Comparison of ENCODE assay signal across 8 cellular contexts in the genomic region with DNA sequence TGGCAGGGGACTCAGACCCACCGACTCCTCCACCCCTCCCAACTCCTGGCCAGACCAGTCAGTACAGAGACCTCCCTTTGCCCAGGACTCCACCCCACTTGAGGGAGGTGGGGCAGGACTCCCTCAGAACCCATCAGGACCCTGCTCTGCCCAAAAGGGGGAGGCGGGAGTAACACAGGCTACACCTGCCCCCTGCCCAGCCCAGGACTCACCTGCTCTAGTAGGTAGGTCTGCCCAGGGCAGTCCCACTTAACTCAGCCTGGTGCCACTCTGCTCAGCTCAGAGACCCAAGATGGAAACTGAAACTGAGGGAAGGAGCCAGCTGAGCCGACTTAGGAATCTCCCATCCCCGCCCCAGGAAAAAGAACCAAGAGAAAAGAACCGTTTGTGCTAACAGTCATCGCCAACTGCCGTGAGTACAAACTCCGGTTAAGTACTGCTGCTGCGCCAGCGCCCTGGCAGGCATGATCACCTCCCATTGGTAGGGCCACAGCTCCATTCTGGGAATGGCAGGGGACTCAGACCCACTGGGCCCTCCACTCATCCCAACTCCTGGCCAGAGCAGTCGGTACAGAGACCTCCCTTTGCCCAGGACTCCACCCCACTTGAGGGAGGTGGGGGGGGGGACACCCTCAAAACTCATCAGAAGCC. TPM values are rescaled to one million over a fixed set of nuclear protein-coding genes. Genes with fewer than 3 reads are reported as not detected.
A peak's percentile ranks its signal among the peaks of the same experiment; 100 is the strongest.
DNase-seq lines count a peak whose midpoint lies in the region; FAIRE-seq and TF ChIP-seq lines count a peak whose summit lies in the region.

No MANE protein-coding gene starts in this region.

- POLR2A ChIA-PET in Caco-2 (lab: Charles Lee), result no interaction called here

- DNase-seq in NCI-H1436 (lab: John Stamatoyannopoulos, UW) (peak; percentile 17), NCI-H1436 treated with DMSO at 0.1 percent for 48 hours (lab: John Stamatoyannopoulos, UW) (no peak), adipocyte (ENCODE audit: low read depth) (peak; percentile 33), keratinocyte (ENCODE audit: low read depth, low spot score) (no peak), Caco-2 (no peak), NCI-H1092 (lab: John Stamatoyannopoulos, UW) (no peak)
- no peak for DNase-seq in Jurkat, Clone E6-1 (ENCODE audit: low read depth, low spot score)
- DNase-seq in stimulated activated naive CD4-positive, alpha-beta T cell treated with Interleukin-2 at 50 U/mL for 16 hours (lab: John Stamatoyannopoulos, UW), result peak; percentile 22

- H3K9me3 ChIP-seq in adipocyte (ENCODE audit: control insufficient read depth, low read length) (no peaks in the 10 kb centered on the region), keratinocyte (ENCODE audit: control insufficient read depth, low read depth, low read length) (no peaks in the 10 kb centered on the region), Caco-2 (no peaks in the 10 kb centered on the region)

- H3K36me3 Mint-ChIP-seq in Caco-2 (ENCODE audit: insufficient read depth, unreplicated experiment), result peaks cover 22% of the 10 kb centered on the region

- H3K4me1 ChIP-seq in adipocyte (ENCODE audit: control insufficient read depth, insufficient read depth, low read length) (peaks cover 13% of the 10 kb centered on the region), keratinocyte (ENCODE audit: control insufficient read depth, extremely low read depth, insufficient read depth, low read length) (peaks cover 26% of the 10 kb centered on the region), Caco-2 (no peaks in the 10 kb centered on the region)

- no peaks in the 10 kb centered on the region for H3K9me3 Mint-ChIP-seq in Caco-2 (ENCODE audit: unreplicated experiment)

- BruUV-seq in Caco-2 (replicated peaks; lab: Mats Ljungman, UMichigan), result no TSS peak

- no peaks in the 10 kb centered on the region for H3K4me1 Mint-ChIP-seq in Caco-2 (ENCODE audit: low read depth, unreplicated experiment)

- no peaks in the 10 kb centered on the region for H3K27me3 Mint-ChIP-seq in Caco-2 (ENCODE audit: insufficient read depth, unreplicated experiment)

- H3K79me2 ChIP-seq in keratinocyte (ENCODE audit: control insufficient read depth, insufficient read depth, low read length), result no peaks in the 10 kb centered on the region

- peak overlapping the region; percentile 76 for H3K27ac ChIP-seq in keratinocyte (ENCODE audit: control insufficient read depth, insufficient read depth, low read length)

- H4K20me1 ChIP-seq in keratinocyte (ENCODE audit: control insufficient read depth, extremely low read depth, insufficient read depth, low read length), result no peaks in the 10 kb centered on the region

- peak overlapping the region; percentile 78 for H2AFZ ChIP-seq in keratinocyte (ENCODE audit: control insufficient read depth, low read length)

- H3K36me3 ChIP-seq in adipocyte (ENCODE audit: control insufficient read depth, insufficient read depth, low read length, severe bottlenecking), result peaks cover 10% of the 10 kb centered on the region
- peaks cover 10 to 15% of the 10 kb centered on the region in 2 experiments for H3K36me3 ChIP-seq in keratinocyte (ENCODE audit: control insufficient read depth in 2 of 2, extremely low read depth in 1 of 2, insufficient read depth in 2 of 2, low read length in 2 of 2)
- H3K36me3 ChIP-seq in Caco-2 (ENCODE audit: control insufficient read depth, insufficient read depth, low read length), result no peaks in the 10 kb centered on the region; the same call in none of the 2 replicates

- H3K4me3 Mint-ChIP-seq in Caco-2 (ENCODE audit: unreplicated experiment), result no peak overlapping the region

- H3K4me3 ChIP-seq in Jurkat, Clone E6-1 (ENCODE audit: low read length), result peak overlapping the region; percentile 77
- H3K4me3 ChIP-seq in adipocyte (ENCODE audit: low read length) (peak overlapping the region; percentile 88), keratinocyte (ENCODE audit: control insufficient read depth in 2 of 3, extremely low read depth in 1 of 3, insufficient read depth in 2 of 3, low read depth in 1 of 3, low read length in 3 of 3) (peak overlapping the region; percentile 46 to 77 (median 67)), Caco-2 (ENCODE audit: low read depth, low read length) (no peak overlapping the region)

- dilution Hi-C loops in keratinocyte (cut with MboI; ENCODE audit: extremely low pct_ligation_motif_present, low sequenced_read_pairs), result no loop called here

- H3K4me2 ChIP-seq in keratinocyte (ENCODE audit: control insufficient read depth, extremely low read depth, insufficient read depth, low read depth, low read length), result peak overlapping the region; percentile 86

- no peak overlapping the region for H3K27ac Mint-ChIP-seq in Caco-2 (ENCODE audit: unreplicated experiment)

- TF ChIP-seq CTCF in keratinocyte (optimal IDR thresholded peaks at IDR 0.05 in 1 of 3, IDR thresholded peaks at IDR 0.05 in 1 of 3, conservative IDR thresholded peaks at IDR 0.05 in 1 of 3; ENCODE audit: extremely low read depth in 1 of 3, insufficient read depth in 2 of 3, low read length in 3 of 3), result no peak
- TF ChIP-seq CTCF in Caco-2 (IDR thresholded peaks at IDR 0.05; ENCODE audit: insufficient read depth in 1 of 2, low read depth in 1 of 2, low read length in 1 of 2, severe bottlenecking in 1 of 2, unreplicated experiment in 1 of 2), result no peak

- H3K9ac ChIP-seq in adipocyte (ENCODE audit: low read length), result peak overlapping the region; percentile 88
- peak overlapping the region; percentile 81 for H3K9ac ChIP-seq in keratinocyte (ENCODE audit: control insufficient read depth, extremely low read depth, insufficient read depth, low read length)

- intact Hi-C loops in Caco-2 (cut with micrococcal nuclease; ENCODE audit: unreplicated experiment), result no loop called here

- no peaks in the 10 kb centered on the region for H3K9me1 ChIP-seq in keratinocyte (ENCODE audit: control insufficient read depth, extremely low read depth, insufficient read depth, low read length)

- no peaks in the 10 kb centered on the region for H3K27me3 ChIP-seq in adipocyte (replicated peaks; ENCODE audit: control insufficient read depth, insufficient read depth, low read length)
- H3K27me3 ChIP-seq in keratinocyte (ENCODE audit: control insufficient read depth, extremely low read depth, insufficient read depth, low read length), result no peaks in the 10 kb centered on the region
- no peaks in the 10 kb centered on the region for H3K27me3 ChIP-seq in Caco-2 (replicated peaks; ENCODE audit: control insufficient read depth, insufficient read depth, low read length)

- peak; percentile 53 for FAIRE-seq in keratinocyte (lab: Jason Lieb, UNC)

- CTCF ChIA-PET in Caco-2 (lab: Charles Lee), result interaction anchor here (0.6 kb wide), 1 partner anchor 146 kb away, joined by 3 read pairs; no protein-coding TSS in a partner anchor

RNA-seq across cellular contexts. Expression of a gene that starts 0.5 kb away (rescaled TPM):
- 21.1 TPM for polyA plus RNA-seq in Jurkat, Clone E6-1 (2012; ENCODE audit: insufficient read depth, insufficient read length)
- 5.2 to 8.8 TPM (median 6.1 TPM) in 3 replicates for polyA plus RNA-seq in keratinocyte
- polyA plus RNA-seq in keratinocyte (2011; ENCODE audit: low read depth), result 2.0 TPM
- polyA plus RNA-seq in keratinocyte (2011; cell fraction: cytosol; rRNA removed), result 2.4 and 3.5 TPM in 2 replicates
- polyA plus RNA-seq in keratinocyte (2011; cell fraction: nucleus; rRNA removed), result 12.3 and 14.9 TPM in 2 replicates
- 3.8 and 7.1 TPM in 2 replicates for polyA plus RNA-seq in keratinocyte (2012; ENCODE audit: low replicate concordance)
- 5.2 to 13.9 TPM (median 9.6 TPM) in 3 replicates for polyA minus RNA-seq in keratinocyte
- polyA minus RNA-seq in keratinocyte (2011; cell fraction: cytosol; rRNA and poly(A)+ RNA removed), result 6.3 TPM
- polyA minus RNA-seq in keratinocyte (2011; cell fraction: nucleus; rRNA and poly(A)+ RNA removed), result 4.4 and 5.7 TPM in 2 replicates
- total RNA-seq in Caco-2 (2022), result 0.79 TPM in 2 replicates

RNA-seq across cellular contexts. Expression of a gene that starts 9.1 kb away (rescaled TPM):
- 85.0 TPM for polyA plus RNA-seq in Jurkat, Clone E6-1 (2012; ENCODE audit: insufficient read depth, insufficient read length)
- polyA plus RNA-seq in keratinocyte, result 26.1 to 42.0 TPM (median 28.2 TPM) in 3 replicates
- polyA plus RNA-seq in keratinocyte (2011; ENCODE audit: low read depth), result 13.2 TPM
- polyA plus RNA-seq in keratinocyte (2011; cell fraction: cytosol; rRNA removed), result 11.7 and 16.6 TPM in 2 replicates
- polyA plus RNA-seq in keratinocyte (2011; cell fraction: nucleus; rRNA removed), result 132 and 177 TPM in 2 replicates
- 23.6 and 33.2 TPM in 2 replicates for polyA plus RNA-seq in keratinocyte (2012; ENCODE audit: low replicate concordance)
- 22.0 to 38.4 TPM (median 22.8 TPM) in 3 replicates for polyA minus RNA-seq in keratinocyte
- polyA minus RNA-seq in keratinocyte (2011; cell fraction: cytosol; rRNA and poly(A)+ RNA removed), result 18.4 TPM
- polyA minus RNA-seq in keratinocyte (2011; cell fraction: nucleus; rRNA and poly(A)+ RNA removed), result 18.3 and 22.7 TPM in 2 replicates
- total RNA-seq in Caco-2 (2022), result 46.5 and 56.2 TPM in 2 replicates

RNA-seq across cellular contexts. Expression of a gene that starts 10.6 kb away (rescaled TPM):
- polyA plus RNA-seq in Jurkat, Clone E6-1 (2012; ENCODE audit: insufficient read depth, insufficient read length), result not detected
- polyA plus RNA-seq in keratinocyte, result 0.03 TPM in 1 of 3 replicates, not detected in the others
- not detected for polyA plus RNA-seq in keratinocyte (2011; ENCODE audit: low read depth)
- not detected in 2 replicates for polyA plus RNA-seq in keratinocyte (2011; cell fraction: cytosol; rRNA removed)
- not detected in 2 replicates for polyA plus RNA-seq in keratinocyte (2011; cell fraction: nucleus; rRNA removed)
- polyA plus RNA-seq in keratinocyte (2012; ENCODE audit: low replicate concordance), result 0.16 and 0.18 TPM in 2 replicates
- polyA minus RNA-seq in keratinocyte, result not detected in 3 replicates
- not detected for polyA minus RNA-seq in keratinocyte (2011; cell fraction: cytosol; rRNA and poly(A)+ RNA removed)
- polyA minus RNA-seq in keratinocyte (2011; cell fraction: nucleus; rRNA and poly(A)+ RNA removed), result not detected in 2 replicates
- not detected in 2 replicates for total RNA-seq in Caco-2 (2022)

RNA-seq across cellular contexts. Expression of a gene that starts 13.8 kb away (rescaled TPM):
- 1.3 TPM for polyA plus RNA-seq in Jurkat, Clone E6-1 (2012; ENCODE audit: insufficient read depth, insufficient read length)
- polyA plus RNA-seq in keratinocyte, result 0.03 to 0.13 TPM (median 0.09 TPM) in 3 replicates
- 0.10 TPM for polyA plus RNA-seq in keratinocyte (2011; ENCODE audit: low read depth)
- 0.10 TPM in 2 replicates for polyA plus RNA-seq in keratinocyte (2011; cell fraction: cytosol; rRNA removed)
- 0.14 and 0.52 TPM in 2 replicates for polyA plus RNA-seq in keratinocyte (2011; cell fraction: nucleus; rRNA removed)
- polyA plus RNA-seq in keratinocyte (2012; ENCODE audit: low replicate concordance), result 0.17 TPM in 1 of 2 replicates, not detected in the other
- 0.07 TPM in 1 of 3 replicates, not detected in the others for polyA minus RNA-seq in keratinocyte
- polyA minus RNA-seq in keratinocyte (2011; cell fraction: cytosol; rRNA and poly(A)+ RNA removed), result not detected
- not detected in 2 replicates for polyA minus RNA-seq in keratinocyte (2011; cell fraction: nucleus; rRNA and poly(A)+ RNA removed)
- total RNA-seq in Caco-2 (2022), result 1.00 and 1.5 TPM in 2 replicates

RNA-seq across cellular contexts. Expression of a gene that starts 42.8 kb away (rescaled TPM):
- 123 TPM for polyA plus RNA-seq in Jurkat, Clone E6-1 (2012; ENCODE audit: insufficient read depth, insufficient read length)
- 162 to 205 TPM (median 190 TPM) in 3 replicates for polyA plus RNA-seq in keratinocyte
- polyA plus RNA-seq in keratinocyte (2011; ENCODE audit: low read depth), result 39.1 TPM
- polyA plus RNA-seq in keratinocyte (2011; cell fraction: cytosol; rRNA removed), result 175 and 251 TPM in 2 replicates
- 119 and 154 TPM in 2 replicates for polyA plus RNA-seq in keratinocyte (2011; cell fraction: nucleus; rRNA removed)
- polyA plus RNA-seq in keratinocyte (2012; ENCODE audit: low replicate concordance), result 93.5 and 168 TPM in 2 replicates
- polyA minus RNA-seq in keratinocyte, result 92.2 to 195 TPM (median 110 TPM) in 3 replicates
- polyA minus RNA-seq in keratinocyte (2011; cell fraction: cytosol; rRNA and poly(A)+ RNA removed), result 108 TPM
- polyA minus RNA-seq in keratinocyte (2011; cell fraction: nucleus; rRNA and poly(A)+ RNA removed), result 31.3 and 35.6 TPM in 2 replicates
- total RNA-seq in Caco-2 (2022), result 151 and 155 TPM in 2 replicates

Comparison
In these comparisons a context has a peak if more than half of its experiments do, and no peak if none do; other contexts are left out.
1. DNase-seq: peak in NCI-H1436 (single experiment), adipocyte (single experiment) and stimulated activated naive CD4-positive, alpha-beta T cell treated with Interleukin-2 at 50 U/mL for 16 hours (single experiment); none in NCI-H1436 treated with DMSO at 0.1 percent for 48 hours (single experiment), Jurkat, Clone E6-1 (single experiment), keratinocyte (single experiment), Caco-2 (0 of 2) and NCI-H1092 (single experiment).